19 cellular contexts compared by ENCODE assay signal in genomic region chr18:49098386-49098785, GRCh38.
DNase-seq lines count a peak whose midpoint lies in the region; ATAC-seq lines count a peak whose summit lies in the region.
"Had no signal": no experiment of that assay in that cellular context is flagged by ENCODE, and none has a peak within 500 bp of the region (broad histone marks: within the 10 kb centered on the region; RNA-seq: fewer than 3 reads in every experiment).

No MANE protein-coding gene starts in this region.

- peak; percentile 45 for DNase-seq in NCI-H146 (lab: John Stamatoyannopoulos, UW)
- DNase-seq in NCI-H146 treated with DMSO at 0.1 percent for 48 hours (lab: John Stamatoyannopoulos, UW; ENCODE audit: unreplicated experiment): no peak
- DNase-seq in NCI-H2227 treated with DMSO at 0.1 percent for 48 hours (lab: John Stamatoyannopoulos, UW): peak; percentile 45
- peak; percentile 32 to 45 for DNase-seq in hippocampal formation (lab: John Stamatoyannopoulos, UW)
- peak; percentile 7 for DNase-seq in retina
- no peak for DNase-seq in HPDE6-E6E7 (ENCODE audit: extremely low spot score)
- DNase-seq in left lobe of liver (ENCODE audit: low spot score): no peak
- no peak for DNase-seq in NCI-H2196 treated with DMSO at 0.1 percent for 48 hours (lab: John Stamatoyannopoulos, UW; ENCODE audit: unreplicated experiment)
- DNase-seq: activated B cell treated with CpG ODN at 0.5 μM for 24 hours; activated CD4-positive, alpha-beta T cell treated with anti-CD3 and anti-CD28 coated beads, Interleukin-2, amount 50 U/mL, for 48 hours; activated CD8-positive, alpha-beta memory T cell treated with anti-CD3 and anti-CD28 coated beads, Interleukin-2, amount 50 U/mL, for 4 hours; activated naive CD4-positive, alpha-beta T cell treated with anti-CD3 and anti-CD28 coated beads, Interleukin-2, amount 50 U/mL, for 16 hours; GF-D8; left lung; MG63; NCI-H526; stimulated activated CD8-positive, alpha-beta memory T cell treated with anti-CD3 and anti-CD28 coated beads, Interleukin-4, amount 100 ng/mL, for 48 hours; stomach; T-helper 9 cell had no signal

- no peak for ATAC-seq in left lobe of liver
- ATAC-seq: left lung had no signal

Comparison
In these comparisons a context has a peak if more than half of its experiments do, and no peak if none do; other contexts are left out.
1. DNase-seq: peak in NCI-H146 (single experiment), NCI-H2227 treated with DMSO at 0.1 percent for 48 hours (single experiment), hippocampal formation (2 of 2) and retina (single experiment); none in NCI-H146 treated with DMSO at 0.1 percent for 48 hours (single experiment), HPDE6-E6E7 (single experiment), left lobe of liver (single experiment) and NCI-H2196 treated with DMSO at 0.1 percent for 48 hours (single experiment).